ENCODE assay signal across 8 cellular contexts in genomic region chr4:75726577-75726976, GRCh38. TPM values are rescaled to one million over a fixed set of nuclear protein-coding genes. Genes with fewer than 3 reads are reported as not detected.
A peak's percentile ranks its signal among the peaks of the same experiment; 100 is the strongest.
DNase-seq lines count a peak whose midpoint lies in the region; ATAC-seq lines count a peak whose summit lies in the region.

No MANE protein-coding gene starts in this region.

- H3K4me1 ChIP-seq in BLaER1 treated with 17β-estradiol and CSF1 and Interleukin-3, amounts not matched to agents 10 nM and 100 nM = peaks cover 50 to 67% (median 60%) of the 10 kb centered on the region in 10 experiments
- peaks cover 34% of the 10 kb centered on the region for H3K4me1 ChIP-seq in HUES64 (ENCODE audit: insufficient read depth, low read length)

- H4K20me1 ChIP-seq in BLaER1 treated with 17β-estradiol and CSF1 and Interleukin-3, amounts not matched to agents 10 nM and 100 nM = peaks cover 0 to 51% (median 16%) of the 10 kb centered on the region in 11 experiments; a peak in 11 of 22 replicates

- H3K9me3 Mint-ChIP-seq in central memory CD8-positive, alpha-beta T cell = no peaks in the 10 kb centered on the region
- no peaks in the 10 kb centered on the region for H3K9me3 Mint-ChIP-seq in natural killer cell treated with Interleukin-12 subunit alpha and Interleukin-12 subunit beta and Interleukin-15 and Interleukin-18, amount 100 ng/mL, for 72 hours

- peaks cover 54% of the 10 kb centered on the region for H3K4me1 Mint-ChIP-seq in central memory CD8-positive, alpha-beta T cell
- peaks cover 39 to 44% of the 10 kb centered on the region in 2 donors for H3K4me1 Mint-ChIP-seq in natural killer cell treated with Interleukin-12 subunit alpha and Interleukin-12 subunit beta and Interleukin-15 and Interleukin-18, amount 100 ng/mL, for 72 hours (ENCODE audit: low read depth in 2 of 2)

- H3K9ac ChIP-seq in BLaER1 treated with 17β-estradiol and CSF1 and Interleukin-3, amounts not matched to agents 10 nM and 100 nM = peak overlapping the region in 10 of 11 experiments; percentile 7 to 98 (median 72); a peak in 12 of 22 replicates
- H3K9ac ChIP-seq in HUES64 (ENCODE audit: low read depth, low read length) = peak overlapping the region; percentile 92

- no peaks in the 10 kb centered on the region for H3K27me3 ChIP-seq in BLaER1 treated with 17β-estradiol and CSF1 and Interleukin-3, amounts not matched to agents 10 nM and 100 nM
- no peaks in the 10 kb centered on the region for H3K27me3 ChIP-seq in HUES64 (ENCODE audit: insufficient read depth, low read length)

- H3K27ac Mint-ChIP-seq in central memory CD8-positive, alpha-beta T cell (ENCODE audit: low read depth) = peak overlapping the region; percentile 56
- H3K27ac Mint-ChIP-seq in natural killer cell treated with Interleukin-12 subunit alpha and Interleukin-12 subunit beta and Interleukin-15 and Interleukin-18, amount 100 ng/mL, for 72 hours = peak overlapping the region in 1 of 2 donors; percentile 19

- H3K4me2 ChIP-seq in BLaER1 treated with 17β-estradiol and CSF1 and Interleukin-3, amounts not matched to agents 10 nM and 100 nM = peak overlapping the region; percentile 71 to 94 (median 83)

- peaks cover 15% of the 10 kb centered on the region for H3K36me3 Mint-ChIP-seq in central memory CD8-positive, alpha-beta T cell (ENCODE audit: insufficient read depth)
- no peaks in the 10 kb centered on the region for H3K36me3 Mint-ChIP-seq in natural killer cell treated with Interleukin-12 subunit alpha and Interleukin-12 subunit beta and Interleukin-15 and Interleukin-18, amount 100 ng/mL, for 72 hours

- ATAC-seq in central memory CD8-positive, alpha-beta T cell (replicated peaks; ENCODE audit: extremely low read depth, poor library complexity, severe bottlenecking) = no peak
- no peak for ATAC-seq in natural killer cell treated with Interleukin-12 subunit alpha and Interleukin-12 subunit beta and Interleukin-15 and Interleukin-18, amount 100 ng/mL, for 72 hours

- no peaks in the 10 kb centered on the region for H3K27me3 Mint-ChIP-seq in central memory CD8-positive, alpha-beta T cell
- H3K27me3 Mint-ChIP-seq in natural killer cell treated with Interleukin-12 subunit alpha and Interleukin-12 subunit beta and Interleukin-15 and Interleukin-18, amount 100 ng/mL, for 72 hours = no peaks in the 10 kb centered on the region

- no peak for DNase-seq in central memory CD8-positive, alpha-beta T cell (ENCODE audit: low spot score in 2 of 2)
- DNase-seq in natural killer cell treated with Interleukin-12 subunit alpha and Interleukin-12 subunit beta and Interleukin-15 and Interleukin-18, amount 100 ng/mL, for 72 hours (ENCODE audit: low spot score) = no peak
- DNase-seq in C1 segment of cervical spinal cord (lab: John Stamatoyannopoulos, UW) (no peak), iPS-NIHi11 (ENCODE audit: low spot score) (no peak), NCI-H510A (lab: John Stamatoyannopoulos, UW) (no peak), D341Med (ENCODE audit: low spot score) (no peak)

- peak overlapping the region in 9 of 10 experiments; percentile 9 to 100 (median 97); a peak in 13 of 20 replicates for H3K4me3 ChIP-seq in BLaER1 treated with 17β-estradiol and CSF1 and Interleukin-3, amounts not matched to agents 10 nM and 100 nM
- peak overlapping the region; percentile 72 for H3K4me3 ChIP-seq in HUES64 (ENCODE audit: low read length)

- H3K27ac ChIP-seq in BLaER1 treated with 17β-estradiol and CSF1 and Interleukin-3, amounts not matched to agents 10 nM and 100 nM = peak overlapping the region in 5 of 11 experiments; percentile 1 to 35 (median 22); a peak in 3 of 22 replicates
- no peak overlapping the region for H3K27ac ChIP-seq in HUES64 (ENCODE audit: low read depth, low read length)

- peak overlapping the region; percentile 58 for H3K4me3 Mint-ChIP-seq in central memory CD8-positive, alpha-beta T cell
- peak overlapping the region; percentile 99 for H3K4me3 Mint-ChIP-seq in natural killer cell treated with Interleukin-12 subunit alpha and Interleukin-12 subunit beta and Interleukin-15 and Interleukin-18, amount 100 ng/mL, for 72 hours

- 67% methylated on average over 2 of the region's 3 CpGs for WGBS in HUES64

- no peaks in the 10 kb centered on the region for H3K9me3 ChIP-seq in BLaER1 treated with 17β-estradiol and CSF1 and Interleukin-3, amounts not matched to agents 10 nM and 100 nM (replicated peaks in 1 of 11)
- H3K9me3 ChIP-seq in HUES64 (ENCODE audit: insufficient read depth, low read depth, low read length) = no peaks in the 10 kb centered on the region

- H3K36me3 ChIP-seq in BLaER1 treated with 17β-estradiol and CSF1 and Interleukin-3, amounts not matched to agents 10 nM and 100 nM = peaks cover 0 to 11% (median 5%) of the 10 kb centered on the region in 11 experiments; a peak in 3 of 22 replicates
- H3K36me3 ChIP-seq in HUES64 (ENCODE audit: insufficient read depth, low read length) = peaks cover 4% of the 10 kb centered on the region; the same call in 1 of the 2 replicates

RNA-seq across cellular contexts. Expression of gene USO1, which starts 2.2 kb away (rescaled TPM):
- 99.8 TPM for polyA plus RNA-seq in HUES64 (2013, experiment 1 of 2)
- polyA plus RNA-seq in HUES64 (2013, experiment 2 of 2) = 99.9 TPM
- total RNA-seq in natural killer cell treated with Interleukin-12 subunit alpha and Interleukin-12 subunit beta and Interleukin-15 and Interleukin-18, amount 100 ng/mL, for 72 hours = 10 to 100 TPM; 49.6 to 59.4 TPM

RNA-seq across cellular contexts. Expression of gene G3BP2, which starts 53.4 kb away (rescaled TPM):
- 205 TPM for polyA plus RNA-seq in HUES64 (2013, experiment 1 of 2)
- polyA plus RNA-seq in HUES64 (2013, experiment 2 of 2) = 202 TPM
- 100 to 1,000 TPM; 107 to 159 TPM for total RNA-seq in natural killer cell treated with Interleukin-12 subunit alpha and Interleukin-12 subunit beta and Interleukin-15 and Interleukin-18, amount 100 ng/mL, for 72 hours
